ENCODE assay signal across 33 cellular contexts in the genomic region with DNA sequence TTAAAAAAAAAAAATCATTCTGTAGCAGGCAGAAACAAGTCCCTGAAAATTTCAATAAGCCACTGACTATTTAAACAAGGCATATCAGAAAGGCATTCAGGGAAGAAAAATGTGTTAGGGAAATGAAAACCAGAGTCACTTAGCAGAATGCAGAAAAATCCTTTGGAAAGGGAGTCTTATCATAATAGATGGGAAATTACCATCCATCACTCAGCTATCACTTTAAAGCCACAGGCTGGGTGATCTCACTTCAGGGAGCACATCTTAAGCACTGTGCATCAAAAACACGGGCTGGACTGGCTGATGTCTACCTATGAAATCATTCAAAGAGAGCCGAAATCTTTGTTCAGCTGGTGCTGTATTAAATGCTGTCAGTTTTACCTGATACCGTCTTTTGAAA.
"Had no signal": no experiment of that assay in that cellular context is flagged by ENCODE, and none has a peak within 500 bp of the region (broad histone marks: within the 10 kb centered on the region; RNA-seq: fewer than 3 reads in every experiment).

No MANE protein-coding gene starts in this region.

- H3K27me3 ChIP-seq: cardiac muscle cell, SJCRH30 had no signal

- DNase-seq: activated CD4-positive, alpha-beta memory T cell treated with anti-CD3 and anti-CD28 coated beads, Interleukin-2, amount 10 ng/mL, durations not matched to agents 7 days and 5 days; activated CD4-positive, alpha-beta T cell treated with anti-CD3 and anti-CD28 coated beads for 1 hour; activated CD4-positive, alpha-beta T cell treated with anti-CD3 and anti-CD28 coated beads for 48 hours; activated CD4-positive, CD25-positive, alpha-beta regulatory T cell; activated CD8-positive, alpha-beta memory T cell treated with anti-CD3 and anti-CD28 coated beads for 24 hours; activated CD8-positive, alpha-beta memory T cell treated with anti-CD3 and anti-CD28 coated beads, Interleukin-2, amount 10 ng/mL, durations not matched to agents 7 days and 5 days; activated CD8-positive, alpha-beta memory T cell treated with anti-CD3 and anti-CD28 coated beads, Interleukin-2, amount 50 U/mL, for 48 hours; activated effector memory CD4-positive, alpha-beta T cell treated with Interleukin-2 at 50 U/mL for 16 hours; activated naive CD4-positive, alpha-beta T cell treated with anti-CD3 and anti-CD28 coated beads, Interleukin-2, amount 10 ng/mL, durations not matched to agents 7 days and 5 days; activated naive CD8-positive, alpha-beta T cell treated with anti-CD3 and anti-CD28 coated beads, Interleukin-2, amount 50 U/mL, for 24 hours; activated T-cell treated with anti-CD3 and anti-CD28 coated beads, Interleukin-2, amount 50 U/mL, for 48 hours; amniotic stem cell; aorta; NCI-H1105; NCI-H1417 treated with DMSO at 0.1 percent for 48 hours; NCI-H1694; NCI-H1930; NCI-H2081 treated with DMSO at 0.1 percent for 48 hours; NCI-H510A; NCI-H748 treated with DMSO at 0.1 percent for 48 hours; NK-92 treated with Interleukin-12 subunit alpha and Interleukin-12 subunit beta, amount 100 ng/mL, for 24 hours; PC-9; SHP77; SJCRH30; SW 1271; T-helper 1 cell; T-helper 2 cell; T-helper 9 cell had no signal

- H3K27ac ChIP-seq: cardiac muscle cell, PC-9, SJCRH30, VCaP had no signal

- ATAC-seq: activated CD8-positive, alpha-beta memory T cell treated with anti-CD3 and anti-CD28 coated beads, Interleukin-2, amount 10 ng/mL, durations not matched to agents 7 days and 5 days; activated naive CD8-positive, alpha-beta T cell treated with anti-CD3 and anti-CD28 coated beads, Interleukin-2, amount 50 U/mL, for 24 hours; K562 had no signal

- H3K36me3 ChIP-seq: cardiac muscle cell, SJCRH30 had no signal

- H3K4me3 ChIP-seq: cardiac muscle cell, K562, PC-9, SJCRH30 had no signal

- H3K9me3 Mint-ChIP-seq: activated CD4-positive, alpha-beta memory T cell treated with anti-CD3 and anti-CD28 coated beads, Interleukin-2, amount 10 ng/mL, durations not matched to agents 7 days and 5 days; activated naive CD4-positive, alpha-beta T cell treated with anti-CD3 and anti-CD28 coated beads, Interleukin-2, amount 10 ng/mL, durations not matched to agents 7 days and 5 days; activated naive CD8-positive, alpha-beta T cell treated with anti-CD3 and anti-CD28 coated beads, Interleukin-2, amount 50 U/mL, for 24 hours; central memory CD8-positive, alpha-beta T cell had no signal

- H3K9me3 ChIP-seq: SJCRH30 had no signal

- H3K27ac Mint-ChIP-seq: activated CD4-positive, alpha-beta memory T cell treated with anti-CD3 and anti-CD28 coated beads, Interleukin-2, amount 10 ng/mL, durations not matched to agents 7 days and 5 days; activated CD8-positive, alpha-beta memory T cell treated with anti-CD3 and anti-CD28 coated beads, Interleukin-2, amount 10 ng/mL, durations not matched to agents 7 days and 5 days; activated naive CD4-positive, alpha-beta T cell treated with anti-CD3 and anti-CD28 coated beads, Interleukin-2, amount 10 ng/mL, durations not matched to agents 7 days and 5 days; activated naive CD8-positive, alpha-beta T cell; activated naive CD8-positive, alpha-beta T cell treated with anti-CD3 and anti-CD28 coated beads, Interleukin-2, amount 50 U/mL, for 24 hours had no signal

- H3K4me1 Mint-ChIP-seq: activated CD4-positive, alpha-beta memory T cell treated with anti-CD3 and anti-CD28 coated beads, Interleukin-2, amount 10 ng/mL, durations not matched to agents 7 days and 5 days; activated CD8-positive, alpha-beta memory T cell treated with anti-CD3 and anti-CD28 coated beads, Interleukin-2, amount 10 ng/mL, durations not matched to agents 7 days and 5 days; activated naive CD4-positive, alpha-beta T cell treated with anti-CD3 and anti-CD28 coated beads, Interleukin-2, amount 10 ng/mL, durations not matched to agents 7 days and 5 days; activated naive CD8-positive, alpha-beta T cell treated with anti-CD3 and anti-CD28 coated beads, Interleukin-2, amount 50 U/mL, for 24 hours; central memory CD8-positive, alpha-beta T cell had no signal

- H3K27me3 Mint-ChIP-seq: activated CD4-positive, alpha-beta memory T cell treated with anti-CD3 and anti-CD28 coated beads, Interleukin-2, amount 10 ng/mL, durations not matched to agents 7 days and 5 days; activated CD8-positive, alpha-beta memory T cell treated with anti-CD3 and anti-CD28 coated beads, Interleukin-2, amount 10 ng/mL, durations not matched to agents 7 days and 5 days; activated naive CD4-positive, alpha-beta T cell treated with anti-CD3 and anti-CD28 coated beads, Interleukin-2, amount 10 ng/mL, durations not matched to agents 7 days and 5 days; activated naive CD8-positive, alpha-beta T cell; activated naive CD8-positive, alpha-beta T cell treated with anti-CD3 and anti-CD28 coated beads, Interleukin-2, amount 50 U/mL, for 24 hours; central memory CD8-positive, alpha-beta T cell had no signal

- H3K36me3 Mint-ChIP-seq: activated naive CD4-positive, alpha-beta T cell treated with anti-CD3 and anti-CD28 coated beads, Interleukin-2, amount 10 ng/mL, durations not matched to agents 7 days and 5 days had no signal

- H3K4me3 Mint-ChIP-seq: activated CD4-positive, alpha-beta memory T cell treated with anti-CD3 and anti-CD28 coated beads, Interleukin-2, amount 10 ng/mL, durations not matched to agents 7 days and 5 days; activated CD8-positive, alpha-beta memory T cell treated with anti-CD3 and anti-CD28 coated beads, Interleukin-2, amount 10 ng/mL, durations not matched to agents 7 days and 5 days; activated naive CD4-positive, alpha-beta T cell treated with anti-CD3 and anti-CD28 coated beads, Interleukin-2, amount 10 ng/mL, durations not matched to agents 7 days and 5 days; activated naive CD8-positive, alpha-beta T cell; activated naive CD8-positive, alpha-beta T cell treated with anti-CD3 and anti-CD28 coated beads, Interleukin-2, amount 50 U/mL, for 24 hours; central memory CD8-positive, alpha-beta T cell had no signal
